2 cellular contexts compared by ENCODE assay signal in the genomic region with DNA sequence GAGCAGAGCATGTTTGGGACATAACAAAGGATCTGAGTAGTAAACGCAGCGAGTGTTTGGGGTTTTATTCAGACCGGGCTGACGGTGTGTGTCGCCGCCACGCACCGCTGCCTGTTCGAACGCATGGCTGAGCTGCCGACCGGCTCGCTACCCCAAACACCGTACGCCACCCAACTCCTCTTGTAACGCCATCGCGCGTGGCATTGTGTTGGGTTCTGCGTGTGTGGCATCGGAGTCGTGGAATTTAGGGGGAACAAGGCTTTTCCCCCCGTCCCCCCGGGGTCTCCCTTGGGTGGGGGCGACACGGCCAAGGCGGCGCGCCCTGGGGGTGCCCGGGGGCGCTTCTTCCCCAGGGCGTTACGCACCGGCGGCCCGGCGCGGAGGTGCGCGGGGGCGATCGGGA.
TF ChIP-seq lines count a peak whose summit lies in the region.

No MANE protein-coding gene starts in this region.

TF ChIP-seq in endothelial cell of umbilical vein, 7 proteins besides CTCF, POLR2A, EP300 and RAD21 (continued from another document):
- TF ChIP-seq FOS (IDR thresholded peaks at IDR 0.05; ENCODE audit: borderline replicate concordance, insufficient read depth, low read length): no peak
- TF ChIP-seq POLR2AphosphoS5 (IDR thresholded peaks at IDR 0.05; ENCODE audit: insufficient read depth, low read depth, low read length): no peak
- no peak for TF ChIP-seq GATA2 (IDR thresholded peaks at IDR 0.05; ENCODE audit: insufficient read depth, insufficient read length, low read depth, low read length)

TF ChIP-seq in neural cell, 6 proteins besides CTCF, POLR2A, EP300 and RAD21 (continued from another document):
- TF ChIP-seq, protein P1, sequence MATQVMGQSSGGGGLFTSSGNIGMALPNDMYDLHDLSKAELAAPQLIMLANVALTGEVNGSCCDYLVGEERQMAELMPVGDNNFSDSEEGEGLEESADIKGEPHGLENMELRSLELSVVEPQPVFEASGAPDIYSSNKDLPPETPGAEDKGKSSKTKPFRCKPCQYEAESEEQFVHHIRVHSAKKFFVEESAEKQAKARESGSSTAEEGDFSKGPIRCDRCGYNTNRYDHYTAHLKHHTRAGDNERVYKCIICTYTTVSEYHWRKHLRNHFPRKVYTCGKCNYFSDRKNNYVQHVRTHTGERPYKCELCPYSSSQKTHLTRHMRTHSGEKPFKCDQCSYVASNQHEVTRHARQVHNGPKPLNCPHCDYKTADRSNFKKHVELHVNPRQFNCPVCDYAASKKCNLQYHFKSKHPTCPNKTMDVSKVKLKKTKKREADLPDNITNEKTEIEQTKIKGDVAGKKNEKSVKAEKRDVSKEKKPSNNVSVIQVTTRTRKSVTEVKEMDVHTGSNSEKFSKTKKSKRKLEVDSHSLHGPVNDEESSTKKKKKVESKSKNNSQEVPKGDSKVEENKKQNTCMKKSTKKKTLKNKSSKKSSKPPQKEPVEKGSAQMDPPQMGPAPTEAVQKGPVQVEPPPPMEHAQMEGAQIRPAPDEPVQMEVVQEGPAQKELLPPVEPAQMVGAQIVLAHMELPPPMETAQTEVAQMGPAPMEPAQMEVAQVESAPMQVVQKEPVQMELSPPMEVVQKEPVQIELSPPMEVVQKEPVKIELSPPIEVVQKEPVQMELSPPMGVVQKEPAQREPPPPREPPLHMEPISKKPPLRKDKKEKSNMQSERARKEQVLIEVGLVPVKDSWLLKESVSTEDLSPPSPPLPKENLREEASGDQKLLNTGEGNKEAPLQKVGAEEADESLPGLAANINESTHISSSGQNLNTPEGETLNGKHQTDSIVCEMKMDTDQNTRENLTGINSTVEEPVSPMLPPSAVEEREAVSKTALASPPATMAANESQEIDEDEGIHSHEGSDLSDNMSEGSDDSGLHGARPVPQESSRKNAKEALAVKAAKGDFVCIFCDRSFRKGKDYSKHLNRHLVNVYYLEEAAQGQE (IDR thresholded peaks at IDR 0.05; ENCODE audit: borderline replicate concordance): no peak
- TF ChIP-seq EZH2 (IDR thresholded peaks at IDR 0.05; ENCODE audit: borderline replicate concordance, insufficient read depth, low read length, poor library complexity, severe bottlenecking) (no peak), MXI1 (conservative IDR thresholded peaks at IDR 0.05; ENCODE audit: poor library complexity, severe bottlenecking) (no peak), SMC3 (conservative IDR thresholded peaks at IDR 0.05; ENCODE audit: poor library complexity) (no peak)
